ENCODE assay signal across 1 cellular context in the genomic region with DNA sequence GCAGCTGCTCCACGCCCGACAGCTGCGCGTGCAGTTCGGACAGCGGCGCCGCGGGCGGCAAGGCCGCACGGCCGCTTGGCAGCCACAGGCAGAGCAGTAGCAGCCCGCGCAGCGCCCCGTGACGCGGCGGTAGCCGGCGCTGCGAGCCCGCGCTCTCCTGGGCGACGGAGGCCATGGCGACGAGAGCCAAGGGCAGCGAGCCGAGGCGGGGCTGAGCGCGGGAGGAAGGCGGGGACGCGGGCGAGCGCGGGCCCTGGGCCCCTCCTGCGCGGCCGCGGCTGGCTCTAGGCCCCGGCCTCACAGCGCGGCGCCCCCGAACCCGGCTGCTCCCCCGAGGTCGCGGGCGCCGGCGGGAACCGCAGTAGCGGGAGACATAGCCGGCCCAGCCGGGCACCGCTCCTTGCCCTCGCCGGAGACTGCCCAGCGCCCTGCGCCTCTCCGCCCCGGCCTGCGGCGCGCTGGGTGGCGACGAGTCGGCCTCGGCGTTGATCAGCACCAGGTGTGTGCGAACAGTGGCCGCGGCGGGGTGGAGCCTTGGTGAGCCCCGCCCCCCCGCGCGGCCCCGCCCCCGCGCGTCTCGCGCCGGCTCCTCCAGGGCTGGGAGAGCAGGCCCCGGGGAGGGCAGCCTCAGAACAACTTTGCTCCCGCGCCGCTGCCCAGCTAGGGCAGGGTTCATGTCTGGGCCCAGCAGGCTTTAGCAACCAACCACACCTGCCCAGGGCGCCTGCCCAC.
A peak's percentile ranks its signal among the peaks of the same experiment; 100 is the strongest.
TF ChIP-seq lines count a peak whose summit lies in the region.

A gene with protein sequence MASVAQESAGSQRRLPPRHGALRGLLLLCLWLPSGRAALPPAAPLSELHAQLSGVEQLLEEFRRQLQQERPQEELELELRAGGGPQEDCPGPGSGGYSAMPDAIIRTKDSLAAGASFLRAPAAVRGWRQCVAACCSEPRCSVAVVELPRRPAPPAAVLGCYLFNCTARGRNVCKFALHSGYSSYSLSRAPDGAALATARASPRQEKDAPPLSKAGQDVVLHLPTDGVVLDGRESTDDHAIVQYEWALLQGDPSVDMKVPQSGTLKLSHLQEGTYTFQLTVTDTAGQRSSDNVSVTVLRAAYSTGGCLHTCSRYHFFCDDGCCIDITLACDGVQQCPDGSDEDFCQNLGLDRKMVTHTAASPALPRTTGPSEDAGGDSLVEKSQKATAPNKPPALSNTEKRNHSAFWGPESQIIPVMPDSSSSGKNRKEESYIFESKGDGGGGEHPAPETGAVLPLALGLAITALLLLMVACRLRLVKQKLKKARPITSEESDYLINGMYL (minus strand): TSS at position 514 of the 732 bp plus-strand sequence. CDS start 339 bp downstream, at position 175.

TF ChIP-seq in HepG2, 621 proteins besides CTCF, POLR2A, EP300 and RAD21 (continued from another document):
- TF ChIP-seq, protein P1, sequence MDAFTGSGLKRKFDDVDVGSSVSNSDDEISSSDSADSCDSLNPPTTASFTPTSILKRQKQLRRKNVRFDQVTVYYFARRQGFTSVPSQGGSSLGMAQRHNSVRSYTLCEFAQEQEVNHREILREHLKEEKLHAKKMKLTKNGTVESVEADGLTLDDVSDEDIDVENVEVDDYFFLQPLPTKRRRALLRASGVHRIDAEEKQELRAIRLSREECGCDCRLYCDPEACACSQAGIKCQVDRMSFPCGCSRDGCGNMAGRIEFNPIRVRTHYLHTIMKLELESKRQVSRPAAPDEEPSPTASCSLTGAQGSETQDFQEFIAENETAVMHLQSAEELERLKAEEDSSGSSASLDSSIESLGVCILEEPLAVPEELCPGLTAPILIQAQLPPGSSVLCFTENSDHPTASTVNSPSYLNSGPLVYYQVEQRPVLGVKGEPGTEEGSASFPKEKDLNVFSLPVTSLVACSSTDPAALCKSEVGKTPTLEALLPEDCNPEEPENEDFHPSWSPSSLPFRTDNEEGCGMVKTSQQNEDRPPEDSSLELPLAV (CRISPR knock-in tag; conservative IDR thresholded peaks at IDR 0.05; ENCODE audit: low read depth): no peak
- TF ChIP-seq, protein P2, sequence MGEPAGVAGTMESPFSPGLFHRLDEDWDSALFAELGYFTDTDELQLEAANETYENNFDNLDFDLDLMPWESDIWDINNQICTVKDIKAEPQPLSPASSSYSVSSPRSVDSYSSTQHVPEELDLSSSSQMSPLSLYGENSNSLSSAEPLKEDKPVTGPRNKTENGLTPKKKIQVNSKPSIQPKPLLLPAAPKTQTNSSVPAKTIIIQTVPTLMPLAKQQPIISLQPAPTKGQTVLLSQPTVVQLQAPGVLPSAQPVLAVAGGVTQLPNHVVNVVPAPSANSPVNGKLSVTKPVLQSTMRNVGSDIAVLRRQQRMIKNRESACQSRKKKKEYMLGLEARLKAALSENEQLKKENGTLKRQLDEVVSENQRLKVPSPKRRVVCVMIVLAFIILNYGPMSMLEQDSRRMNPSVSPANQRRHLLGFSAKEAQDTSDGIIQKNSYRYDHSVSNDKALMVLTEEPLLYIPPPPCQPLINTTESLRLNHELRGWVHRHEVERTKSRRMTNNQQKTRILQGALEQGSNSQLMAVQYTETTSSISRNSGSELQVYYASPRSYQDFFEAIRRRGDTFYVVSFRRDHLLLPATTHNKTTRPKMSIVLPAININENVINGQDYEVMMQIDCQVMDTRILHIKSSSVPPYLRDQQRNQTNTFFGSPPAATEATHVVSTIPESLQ (CRISPR knock-in tag; conservative IDR thresholded peaks at IDR 0.05): no peak
- TF ChIP-seq ZNF564 (CRISPR knock-in tag; IDR thresholded peaks at IDR 0.05) (no peak), ZNF749 (CRISPR knock-in tag; IDR thresholded peaks at IDR 0.05; ENCODE audit: borderline replicate concordance) (peak; percentile 86; the same call in 1 of the 2 replicates), KDM5B (CRISPR knock-in tag; IDR thresholded peaks at IDR 0.05; ENCODE audit: borderline replicate concordance) (peak; percentile 74), EHMT2 (IDR thresholded peaks at IDR 0.05; ENCODE audit: borderline replicate concordance, low read depth, low read length) (no peak)
- TF ChIP-seq, protein P3, sequence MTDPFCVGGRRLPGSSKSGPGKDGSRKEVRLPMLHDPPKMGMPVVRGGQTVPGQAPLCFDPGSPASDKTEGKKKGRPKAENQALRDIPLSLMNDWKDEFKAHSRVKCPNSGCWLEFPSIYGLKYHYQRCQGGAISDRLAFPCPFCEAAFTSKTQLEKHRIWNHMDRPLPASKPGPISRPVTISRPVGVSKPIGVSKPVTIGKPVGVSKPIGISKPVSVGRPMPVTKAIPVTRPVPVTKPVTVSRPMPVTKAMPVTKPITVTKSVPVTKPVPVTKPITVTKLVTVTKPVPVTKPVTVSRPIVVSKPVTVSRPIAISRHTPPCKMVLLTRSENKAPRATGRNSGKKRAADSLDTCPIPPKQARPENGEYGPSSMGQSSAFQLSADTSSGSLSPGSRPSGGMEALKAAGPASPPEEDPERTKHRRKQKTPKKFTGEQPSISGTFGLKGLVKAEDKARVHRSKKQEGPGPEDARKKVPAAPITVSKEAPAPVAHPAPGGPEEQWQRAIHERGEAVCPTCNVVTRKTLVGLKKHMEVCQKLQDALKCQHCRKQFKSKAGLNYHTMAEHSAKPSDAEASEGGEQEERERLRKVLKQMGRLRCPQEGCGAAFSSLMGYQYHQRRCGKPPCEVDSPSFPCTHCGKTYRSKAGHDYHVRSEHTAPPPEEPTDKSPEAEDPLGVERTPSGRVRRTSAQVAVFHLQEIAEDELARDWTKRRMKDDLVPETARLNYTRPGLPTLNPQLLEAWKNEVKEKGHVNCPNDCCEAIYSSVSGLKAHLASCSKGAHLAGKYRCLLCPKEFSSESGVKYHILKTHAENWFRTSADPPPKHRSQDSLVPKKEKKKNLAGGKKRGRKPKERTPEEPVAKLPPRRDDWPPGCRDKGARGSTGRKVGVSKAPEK (CRISPR knock-in tag; IDR thresholded peaks at IDR 0.05; ENCODE audit: borderline replicate concordance): no peak
